ENCODE assay signal across 2 cellular contexts in genomic region chr22:31623634-31624312, GRCh38.
TF ChIP-seq lines count a peak whose summit lies in the region.

No MANE protein-coding gene starts in this region.

TF ChIP-seq in HCT116, 20 proteins besides CTCF, POLR2A, EP300 and RAD21:
- TF ChIP-seq REST (IDR thresholded peaks at IDR 0.05; ENCODE audit: low read depth): no peak
- TF ChIP-seq ATF3 (IDR thresholded peaks at IDR 0.05): no peak
- no peak for TF ChIP-seq ELF1 (IDR thresholded peaks at IDR 0.05; ENCODE audit: borderline replicate concordance, low read depth)
- TF ChIP-seq SP1 (IDR thresholded peaks at IDR 0.05; ENCODE audit: low read depth): no peak
- no peak for TF ChIP-seq ZNF274 (IDR thresholded peaks at IDR 0.05; ENCODE audit: low read depth, low read length)
- TF ChIP-seq EGR1 (IDR thresholded peaks at IDR 0.05; ENCODE audit: low read depth): no peak
- no peak for TF ChIP-seq ZFX (IDR thresholded peaks at IDR 0.05)
- no peak for TF ChIP-seq CEBPB (IDR thresholded peaks at IDR 0.05; ENCODE audit: low read depth)
- no peak for TF ChIP-seq EZH2 (IDR thresholded peaks at IDR 0.05)
- TF ChIP-seq MAX (IDR thresholded peaks at IDR 0.05): no peak
- TF ChIP-seq SIN3A (IDR thresholded peaks at IDR 0.05; ENCODE audit: low read depth): no peak
- TF ChIP-seq ZBTB33 (IDR thresholded peaks at IDR 0.05; ENCODE audit: extremely low read depth, insufficient replicate concordance, low read length): no peak
- TF ChIP-seq FOSL1 (IDR thresholded peaks at IDR 0.05; ENCODE audit: low read depth): no peak
- no peak for TF ChIP-seq SRF (IDR thresholded peaks at IDR 0.05; ENCODE audit: low read depth)
- TF ChIP-seq POLR2AphosphoS5 (IDR thresholded peaks at IDR 0.05; ENCODE audit: low read depth, low read length): no peak
- no peak for TF ChIP-seq TCF7L2 (IDR thresholded peaks at IDR 0.05; ENCODE audit: borderline replicate concordance, extremely low read depth, insufficient read depth, insufficient read length)
- TF ChIP-seq JUND (IDR thresholded peaks at IDR 0.05): no peak
- no peak for TF ChIP-seq EZH2phosphoT487 (IDR thresholded peaks at IDR 0.05; ENCODE audit: borderline replicate concordance)
- no peak for TF ChIP-seq YY1 (IDR thresholded peaks at IDR 0.05; ENCODE audit: extremely low read depth, insufficient replicate concordance, low read depth, low read length)

TF ChIP-seq in neural cell, 6 proteins besides CTCF, POLR2A, EP300 and RAD21 (continued from another document):
- no peak for TF ChIP-seq REST (IDR thresholded peaks at IDR 0.05; ENCODE audit: borderline replicate concordance)
- no peak for TF ChIP-seq EZH2 (IDR thresholded peaks at IDR 0.05; ENCODE audit: borderline replicate concordance, insufficient read depth, low read length, poor library complexity, severe bottlenecking)
- TF ChIP-seq POLR2AphosphoS5 (IDR thresholded peaks at IDR 0.05): no peak
